ENCODE assay signal across 24 cellular contexts in the genomic region with DNA sequence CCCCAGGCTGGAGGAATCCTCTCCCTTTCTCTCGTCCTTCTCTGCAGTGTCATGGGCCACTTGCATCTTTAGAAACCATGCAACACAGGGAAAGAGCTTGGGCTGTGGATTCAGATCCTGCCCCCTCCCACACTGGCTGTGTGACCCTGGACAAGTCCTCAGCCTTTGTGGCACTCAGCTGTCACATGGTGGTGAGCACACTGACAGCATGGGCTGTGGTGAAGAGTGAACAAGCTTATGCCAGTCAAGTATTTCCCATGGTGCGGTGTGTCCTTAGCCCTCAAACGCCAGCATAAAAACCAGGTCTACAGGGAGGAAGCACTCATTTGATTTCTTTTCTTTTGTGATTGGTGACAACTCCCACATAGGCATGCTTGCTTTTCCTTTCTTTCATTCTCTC.
DNase-seq lines count a peak whose midpoint lies in the region; ATAC-seq and TF ChIP-seq lines count a peak whose summit lies in the region.
"Had no signal": no experiment of that assay in that cellular context is flagged by ENCODE, and none has a peak within 500 bp of the region (broad histone marks: within the 10 kb centered on the region; RNA-seq: fewer than 3 reads in every experiment).

No MANE protein-coding gene starts in this region.

- TF ChIP-seq CTCF in H9 (conservative IDR thresholded peaks at IDR 0.05) (no peak), osteoblast (IDR thresholded peaks at IDR 0.05; ENCODE audit: extremely low read depth, low read depth, low read length) (no peak), chondrocyte (IDR thresholded peaks at IDR 0.05) (no peak)

- no peak overlapping the region for H3K18ac ChIP-seq in H9 (ENCODE audit: insufficient read length, low read depth, low read length)

- no peak for DNase-seq in activated T-cell treated with anti-CD3 and anti-CD28 coated beads, Interleukin-2, amount 50 U/mL, for 72 hours
- no peak for DNase-seq in activated T-cell treated with anti-CD3 and anti-CD28 coated beads, Interleukin-2, amount 50 U/mL, for 48 hours
- DNase-seq in H9 (no peak), osteoblast (ENCODE audit: insufficient read length, low spot score, missing footprints) (no peak), chondrocyte (ENCODE audit: low spot score) (no peak)
- peak in 1 of 10 donors; percentile 16 for DNase-seq in naive thymus-derived CD8-positive, alpha-beta T cell
- DNase-seq: CD4-positive, alpha-beta memory T cell; DND-41; HCEC 1CT; MG63; NCI-H1417; NCI-H1694 treated with DMSO at 0.1 percent for 48 hours; NCI-H2081 treated with DMSO at 0.1 percent for 48 hours; NCI-H2171 treated with DMSO at 0.1 percent for 48 hours; NCI-H446; NCI-H526; OCI-M1; Right ventricle myocardium superior had no signal

- no peak overlapping the region for H3T11ph ChIP-seq in H9 (ENCODE audit: low read length)

- H3K56ac ChIP-seq in H9 (ENCODE audit: insufficient read length, low read depth, low read length): no peak overlapping the region

- H3K27ac ChIP-seq in BLaER1 treated with 17β-estradiol and CSF1 and Interleukin-3, amounts not matched to agents 10 nM and 100 nM: no peak overlapping the region
- no peak overlapping the region for H3K27ac ChIP-seq in H9 (ENCODE audit: insufficient read length, low read depth, low read length)
- H3K27ac ChIP-seq in osteoblast (ENCODE audit: low read depth, low read length): no peak overlapping the region
- H3K27ac ChIP-seq: HL-60 had no signal

- H2BK5ac ChIP-seq in H9 (ENCODE audit: insufficient read length, low read length): no peak overlapping the region

- H3K36me3 ChIP-seq in BLaER1 treated with 17β-estradiol and CSF1 and Interleukin-3, amounts not matched to agents 10 nM and 100 nM: peaks cover 0 to 14% (median 3%) of the 10 kb centered on the region in 11 experiments; a peak in 5 of 22 replicates
- no peaks in the 10 kb centered on the region for H3K36me3 ChIP-seq in osteoblast (ENCODE audit: insufficient read depth, low read length)
- H3K36me3 ChIP-seq: MG63 had no signal

- no peaks in the 10 kb centered on the region for H3K79me1 ChIP-seq in H9 (ENCODE audit: insufficient read depth, low read depth, low read length, poor library complexity, severe bottlenecking)

- POLR2A ChIA-PET in naive thymus-derived CD8-positive, alpha-beta T cell (lab: Charles Lee): no interaction called here

- no peak overlapping the region for H3K4ac ChIP-seq in H9 (ENCODE audit: low read depth, low read length)

- no peaks in the 10 kb centered on the region for H3K9me3 Mint-ChIP-seq in activated T-cell treated with anti-CD3 and anti-CD28 coated beads, Interleukin-2, amount 50 U/mL, for 72 hours
- H3K9me3 Mint-ChIP-seq in H9: peaks cover 0 to 2% of the 10 kb centered on the region in 2 experiments; a peak in 4 of 5 replicates
- no peaks in the 10 kb centered on the region for H3K9me3 Mint-ChIP-seq in naive thymus-derived CD8-positive, alpha-beta T cell
- no peaks in the 10 kb centered on the region for H3K9me3 Mint-ChIP-seq in chondrocyte (ENCODE audit: low read depth)
- H3K9me3 Mint-ChIP-seq: GM23338 had no signal

- no peaks in the 10 kb centered on the region for H3K27me3 ChIP-seq in BLaER1 treated with 17β-estradiol and CSF1 and Interleukin-3, amounts not matched to agents 10 nM and 100 nM
- H3K27me3 ChIP-seq in H9 (ENCODE audit: insufficient read depth, low read length) (no peaks in the 10 kb centered on the region), osteoblast (ENCODE audit: insufficient read depth, low read length) (no peaks in the 10 kb centered on the region)
- H3K27me3 ChIP-seq: MG63 had no signal

- H4K8ac ChIP-seq in H9 (replicated peaks; ENCODE audit: insufficient read length, low read depth, low read length): no peak overlapping the region

- H4K91ac ChIP-seq in H9 (ENCODE audit: insufficient read length, low read depth, low read length): no peak overlapping the region

- no peaks in the 10 kb centered on the region for H3K27me3 Mint-ChIP-seq in activated T-cell treated with anti-CD3 and anti-CD28 coated beads, Interleukin-2, amount 50 U/mL, for 72 hours (ENCODE audit: low read depth)
- H3K27me3 Mint-ChIP-seq in H9 (ENCODE audit: low read depth) (peaks cover 5% of the 10 kb centered on the region), chondrocyte (ENCODE audit: low read depth) (no peaks in the 10 kb centered on the region)
- no peaks in the 10 kb centered on the region for H3K27me3 Mint-ChIP-seq in naive thymus-derived CD8-positive, alpha-beta T cell
- H3K27me3 Mint-ChIP-seq: CD4-positive, alpha-beta memory T cell had no signal

- H4K5ac ChIP-seq in H9 (ENCODE audit: insufficient read length, low read depth, low read length): no peak overlapping the region

- H3K4me1 Mint-ChIP-seq in activated T-cell treated with anti-CD3 and anti-CD28 coated beads, Interleukin-2, amount 50 U/mL, for 72 hours (ENCODE audit: low read depth): peaks cover 17% of the 10 kb centered on the region
- 0 out of 4 replicates have a peak, but pooled peaks cover 0 to 5% of the 10 kb centered on the region in 2 experiments for H3K4me1 Mint-ChIP-seq in H9
- peaks cover 9 to 35% (median 23%) of the 10 kb centered on the region in 4 donors for H3K4me1 Mint-ChIP-seq in naive thymus-derived CD8-positive, alpha-beta T cell
- no peaks in the 10 kb centered on the region for H3K4me1 Mint-ChIP-seq in chondrocyte (ENCODE audit: low read depth)
- H3K4me1 Mint-ChIP-seq: GM23338 had no signal

- no peaks in the 10 kb centered on the region for H3K23me2 ChIP-seq in H9 (ENCODE audit: insufficient read length, low read depth, low read length, poor library complexity, severe bottlenecking)

- H2AK5ac ChIP-seq in H9 (ENCODE audit: insufficient read length, low read length): no peak overlapping the region

- no peak overlapping the region for H2BK20ac ChIP-seq in H9 (ENCODE audit: low read depth, low read length, poor library complexity, severe bottlenecking)

- H2AFZ ChIP-seq in H9 (ENCODE audit: low read length) (no peak overlapping the region), osteoblast (ENCODE audit: low read length) (no peak overlapping the region)
- H2AFZ ChIP-seq: GM23338 had no signal

- peak overlapping the region in 1 of 2 donors; percentile 27 for H3K4me3 Mint-ChIP-seq in activated T-cell treated with anti-CD3 and anti-CD28 coated beads, Interleukin-2, amount 50 U/mL, for 72 hours
- H3K4me3 Mint-ChIP-seq in H9 (no peak overlapping the region), chondrocyte (ENCODE audit: unreplicated experiment) (no peak overlapping the region)
- H3K4me3 Mint-ChIP-seq in naive thymus-derived CD8-positive, alpha-beta T cell: peak overlapping the region in 5 of 10 donors; percentile 5 to 73 (median 49)
- H3K4me3 Mint-ChIP-seq: CD4-positive, alpha-beta memory T cell; GM23338 had no signal

- no peak overlapping the region for H3K9ac ChIP-seq in BLaER1 treated with 17β-estradiol and CSF1 and Interleukin-3, amounts not matched to agents 10 nM and 100 nM
- H3K9ac ChIP-seq in H9 (ENCODE audit: extremely low read depth, insufficient read length, low read length): no peak overlapping the region

- no peak overlapping the region for H3K4me3 ChIP-seq in BLaER1 treated with 17β-estradiol and CSF1 and Interleukin-3, amounts not matched to agents 10 nM and 100 nM
- H3K4me3 ChIP-seq in osteoblast (ENCODE audit: insufficient read depth, low read length): no peak overlapping the region
- H3K4me3 ChIP-seq: GM12878, GM23338, K562, MG63 had no signal

- H3K9me3 ChIP-seq in BLaER1 treated with 17β-estradiol and CSF1 and Interleukin-3, amounts not matched to agents 10 nM and 100 nM (replicated peaks in 1 of 11): peaks cover 0 to 4% (median 0%) of the 10 kb centered on the region in 11 experiments; a peak in 2 of 22 replicates
- H3K9me3 ChIP-seq in H9 (ENCODE audit: control insufficient read depth, low read depth, low read length) (no peaks in the 10 kb centered on the region), osteoblast (ENCODE audit: low read depth, low read length) (no peaks in the 10 kb centered on the region)
- H3K9me3 ChIP-seq: MG63 had no signal

- H3K4me2 ChIP-seq in BLaER1 treated with 17β-estradiol and CSF1 and Interleukin-3, amounts not matched to agents 10 nM and 100 nM: peak overlapping the region in 8 of 11 experiments; percentile 4 to 54 (median 32); a peak in 12 of 22 replicates
- H3K4me2 ChIP-seq in H9 (ENCODE audit: insufficient read depth, insufficient read length, low read length) (no peak overlapping the region), osteoblast (ENCODE audit: insufficient read depth, low read length) (no peak overlapping the region)
- H3K4me2 ChIP-seq: GM23338 had no signal

- H3K14ac ChIP-seq in H9 (ENCODE audit: insufficient read depth, low read length): 0 out of 2 replicates have a peak overlapping the region, but pooled peaks have one; percentile 24

- peak; percentile 53 to 72 for ATAC-seq in activated T-cell treated with anti-CD3 and anti-CD28 coated beads, Interleukin-2, amount 50 U/mL, for 72 hours (replicated peaks in 1 of 2)
- ATAC-seq in naive thymus-derived CD8-positive, alpha-beta T cell: peak in 1 of 2 donors; percentile 45
- ATAC-seq: GM12878, GM23338, HepG2, K562 had no signal

- H3K79me2 ChIP-seq in H9 (ENCODE audit: insufficient read depth, low read length) (no peaks in the 10 kb centered on the region), osteoblast (ENCODE audit: insufficient read depth, low read length) (no peaks in the 10 kb centered on the region)

- no peak overlapping the region for H3K23ac ChIP-seq in H9 (ENCODE audit: insufficient read length, low read depth, low read length)

- no peak overlapping the region for H2BK120ac ChIP-seq in H9 (ENCODE audit: low read depth, low read length, poor library complexity, severe bottlenecking)

- WGBS in H9 (ENCODE audit: extremely low coverage, insufficient read length, low lambda C conversion rate): no CpG with 5 or more reads among the region's 3 CpGs

- peaks cover 0 to 17% (median 9%) of the 10 kb centered on the region in 10 experiments; a peak in 12 of 20 replicates for H3K4me1 ChIP-seq in BLaER1 treated with 17β-estradiol and CSF1 and Interleukin-3, amounts not matched to agents 10 nM and 100 nM
- H3K4me1 ChIP-seq in H9 (ENCODE audit: insufficient read depth, low read length) (no peaks in the 10 kb centered on the region), osteoblast (ENCODE audit: insufficient read depth, low read length) (no peaks in the 10 kb centered on the region)

- H3K36me3 Mint-ChIP-seq in activated T-cell treated with anti-CD3 and anti-CD28 coated beads, Interleukin-2, amount 50 U/mL, for 72 hours (ENCODE audit: insufficient read depth in 2 of 2): no peaks in the 10 kb centered on the region
- peaks cover 0 to 6% (median 0%) of the 10 kb centered on the region in 3 experiments; a peak in 1 of 7 replicates for H3K36me3 Mint-ChIP-seq in H9 (ENCODE audit: insufficient read depth in 1 of 3, low read depth in 3 of 3)
- H3K36me3 Mint-ChIP-seq in naive thymus-derived CD8-positive, alpha-beta T cell: peaks cover 5 to 28% (median 25%) of the 10 kb centered on the region in 3 donors
- H3K36me3 Mint-ChIP-seq in chondrocyte (ENCODE audit: low read depth): peaks cover 3% of the 10 kb centered on the region

- no peak overlapping the region for H3K27ac Mint-ChIP-seq in activated T-cell treated with anti-CD3 and anti-CD28 coated beads, Interleukin-2, amount 50 U/mL, for 72 hours
- H3K27ac Mint-ChIP-seq in H9 (no peak overlapping the region), chondrocyte (ENCODE audit: unreplicated experiment) (no peak overlapping the region)
- peak overlapping the region in 6 of 10 donors; percentile 9 to 87 (median 64) for H3K27ac Mint-ChIP-seq in naive thymus-derived CD8-positive, alpha-beta T cell
- H3K27ac Mint-ChIP-seq: CD4-positive, alpha-beta memory T cell; GM23338 had no signal

- no peak overlapping the region for H2BK12ac ChIP-seq in H9 (ENCODE audit: insufficient read length, low read depth, low read length)

- peaks cover 0 to 60% (median 0%) of the 10 kb centered on the region in 11 experiments; a peak in 3 of 22 replicates for H4K20me1 ChIP-seq in BLaER1 treated with 17β-estradiol and CSF1 and Interleukin-3, amounts not matched to agents 10 nM and 100 nM
- no peaks in the 10 kb centered on the region for H4K20me1 ChIP-seq in H9 (ENCODE audit: control insufficient read depth, insufficient read depth, insufficient read length)
- peaks cover 3% of the 10 kb centered on the region for H4K20me1 ChIP-seq in osteoblast (ENCODE audit: insufficient read depth, low read length)

- H2BK15ac ChIP-seq in H9 (ENCODE audit: low read depth, low read length): no peak overlapping the region

Comparison
In these comparisons a context has a peak if more than half of its experiments do, and no peak if none do; other contexts are left out.
1. H3K27ac Mint-ChIP-seq: peak in naive thymus-derived CD8-positive, alpha-beta T cell (6 of 10); none in activated T-cell treated with anti-CD3 and anti-CD28 coated beads, Interleukin-2, amount 50 U/mL, for 72 hours (single experiment), H9 (0 of 3) and chondrocyte (single experiment).
2. H3K4me2 ChIP-seq: peak in BLaER1 treated with 17β-estradiol and CSF1 and Interleukin-3, amounts not matched to agents 10 nM and 100 nM (8 of 11); none in H9 (single experiment) and osteoblast (single experiment).